Comparison of ENCODE assay signal across 30 cellular contexts in the genomic region with DNA sequence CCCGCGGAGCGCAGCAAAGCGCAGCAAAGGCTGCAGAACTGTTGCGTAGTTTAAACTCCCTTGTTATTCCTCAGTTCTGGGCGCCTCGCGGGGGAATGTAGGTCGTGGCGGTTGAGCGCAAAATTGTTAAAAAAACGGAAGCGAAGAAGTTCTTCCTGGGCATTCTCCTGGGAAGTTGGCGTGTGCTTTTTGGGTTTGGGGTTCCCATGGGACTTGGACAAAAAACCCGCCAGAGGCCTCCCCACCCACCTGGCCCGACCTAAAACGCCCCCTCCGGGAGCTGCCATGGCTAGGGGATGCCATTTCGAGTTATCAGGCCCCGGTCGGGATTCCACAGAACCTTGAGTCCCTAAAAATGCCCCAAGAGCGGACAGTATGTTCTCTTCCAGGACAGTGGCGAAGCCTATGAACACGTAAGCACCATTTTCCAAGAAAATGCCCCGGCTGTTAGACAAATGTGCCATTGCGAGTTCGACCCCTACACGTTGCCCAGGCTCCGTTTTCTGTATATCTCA. TPM values are rescaled to one million over a fixed set of nuclear protein-coding genes. Genes with fewer than 3 reads are reported as not detected.
A peak's percentile ranks its signal among the peaks of the same experiment; 100 is the strongest.
DNase-seq lines count a peak whose midpoint lies in the region; TF ChIP-seq lines count a peak whose summit lies in the region.
"Had no signal": no experiment of that assay in that cellular context is flagged by ENCODE, and none has a peak within 500 bp of the region (broad histone marks: within the 10 kb centered on the region; RNA-seq: fewer than 3 reads in every experiment).

No MANE protein-coding gene starts in this region.

- H3K18ac ChIP-seq in trophoblast cell (ENCODE audit: low read length), result no peak overlapping the region

- H3K36me3 ChIP-seq in iPS-18a (ENCODE audit: control insufficient read depth, low read depth, low read length), result peaks cover 33% of the 10 kb centered on the region
- H3K36me3 ChIP-seq in trophoblast cell (ENCODE audit: control insufficient read depth in 1 of 2, insufficient read depth in 2 of 2, low read length in 2 of 2), result no peaks in the 10 kb centered on the region
- no peaks in the 10 kb centered on the region for H3K36me3 ChIP-seq in WERI-Rb-1
- H3K36me3 ChIP-seq in adrenal gland (replicated peaks in 1 of 2), result no peaks in the 10 kb centered on the region
- H3K36me3 ChIP-seq: BLaER1, brain microvascular endothelial cell, heart left ventricle, pancreas, upper lobe of left lung had no signal

- TF ChIP-seq CTCF in GM13977 (IDR thresholded peaks at IDR 0.05; ENCODE audit: extremely low read depth, insufficient read depth, missing control alignments) (no peak), brain (conservative IDR thresholded peaks at IDR 0.05) (no peak), WERI-Rb-1 (IDR thresholded peaks at IDR 0.05; ENCODE audit: low read depth, low read length) (no peak), adrenal gland (IDR thresholded peaks at IDR 0.05) (no peak)

- H3K4me2 ChIP-seq in trophoblast cell (ENCODE audit: low read length), result peak overlapping the region; percentile 64
- H3K4me2 ChIP-seq: BLaER1 had no signal

- H3K4me1 ChIP-seq in iPS-18a (ENCODE audit: control insufficient read depth, low read depth, low read length) (peaks cover 29% of the 10 kb centered on the region), trophoblast cell (ENCODE audit: control insufficient read depth in 1 of 2, insufficient read depth in 2 of 2, low read length in 2 of 2) (no peaks in the 10 kb centered on the region), adrenal gland (replicated peaks in 1 of 2) (no peaks in the 10 kb centered on the region)
- H3K4me1 ChIP-seq: BLaER1, pancreas had no signal

- peak overlapping the region in 4 of 5 experiments; percentile 74 to 86 (median 81) for H3K4me3 Mint-ChIP-seq in brain
- H3K4me3 Mint-ChIP-seq: activated naive CD8-positive, alpha-beta T cell treated with anti-CD3 and anti-CD28 coated beads, Interleukin-2, amount 10 ng/mL, durations not matched to agents 7 days and 5 days; T-helper 17 cell had no signal

- no peaks in the 10 kb centered on the region for H3K27me3 ChIP-seq in iPS-18a (ENCODE audit: control insufficient read depth, insufficient read depth, low read length)
- peaks cover 5% of the 10 kb centered on the region for H3K27me3 ChIP-seq in trophoblast cell (ENCODE audit: insufficient read depth, low read length)
- peaks cover 86% of the 10 kb centered on the region for H3K27me3 ChIP-seq in WERI-Rb-1 (ENCODE audit: insufficient read depth, low read depth, severe bottlenecking)
- peaks cover 79% of the 10 kb centered on the region for H3K27me3 ChIP-seq in adrenal gland
- H3K27me3 ChIP-seq: brain microvascular endothelial cell had no signal

- no peak overlapping the region for H2BK120ac ChIP-seq in trophoblast cell (ENCODE audit: insufficient read depth, low read length, poor library complexity)

- H3K27ac Mint-ChIP-seq in brain, result peak overlapping the region in 4 of 5 experiments; percentile 73 to 98 (median 81)
- H3K27ac Mint-ChIP-seq: activated naive CD8-positive, alpha-beta T cell treated with anti-CD3 and anti-CD28 coated beads, Interleukin-2, amount 10 ng/mL, durations not matched to agents 7 days and 5 days; T-helper 17 cell had no signal

- peak overlapping the region; percentile 58 for H3K4me3 ChIP-seq in iPS-18a (ENCODE audit: low read length)
- peak overlapping the region; percentile 61 for H3K4me3 ChIP-seq in trophoblast cell (ENCODE audit: low read depth, low read length)
- H3K4me3 ChIP-seq in WERI-Rb-1 (ENCODE audit: low read depth, low read length), result no peak overlapping the region
- H3K4me3 ChIP-seq in adrenal gland, result no peak overlapping the region
- H3K4me3 ChIP-seq: BLaER1, heart left ventricle, lung, pancreas, SK-N-MC, upper lobe of left lung had no signal

- H2AK5ac ChIP-seq in trophoblast cell (ENCODE audit: low read length), result no peak overlapping the region

- H4K12ac ChIP-seq in trophoblast cell (ENCODE audit: low read depth, low read length), result no peak overlapping the region

- H3K27ac ChIP-seq in iPS-18a (ENCODE audit: low read length), result peak overlapping the region; percentile 78
- H3K27ac ChIP-seq in trophoblast cell (ENCODE audit: low read depth, low read length), result no peak overlapping the region
- H3K27ac ChIP-seq in WERI-Rb-1, result no peak overlapping the region
- no peak overlapping the region for H3K27ac ChIP-seq in adrenal gland
- H3K27ac ChIP-seq: BLaER1, brain microvascular endothelial cell, heart left ventricle, pancreas, SK-N-MC, upper lobe of left lung, VCaP had no signal

- no CpG with 5 or more reads among the region's 29 CpGs for WGBS in trophoblast cell (ENCODE audit: extremely low coverage, insufficient coverage, insufficient read length)
- WGBS in adrenal gland, 4 donors, result 6 to 25% (median 17%) methylated on average over 10 to 29 of the region's 29 CpGs

- H3K9me3 ChIP-seq in iPS-18a (ENCODE audit: control insufficient read depth, low read depth, low read length), result peaks cover 9% of the 10 kb centered on the region
- no peaks in the 10 kb centered on the region for H3K9me3 ChIP-seq in trophoblast cell (ENCODE audit: insufficient read depth, low read depth, low read length)
- peaks cover 3% of the 10 kb centered on the region for H3K9me3 ChIP-seq in WERI-Rb-1 (ENCODE audit: severe bottlenecking)
- no peaks in the 10 kb centered on the region for H3K9me3 ChIP-seq in adrenal gland (replicated peaks in 1 of 3)
- H3K9me3 ChIP-seq: heart left ventricle, pancreas had no signal

- H3K9ac ChIP-seq in iPS-18a (ENCODE audit: low read length) (peak overlapping the region; percentile 61), trophoblast cell (ENCODE audit: low read length) (no peak overlapping the region)
- H3K9ac ChIP-seq: BLaER1 had no signal

- TF ChIP-seq POLR2A in adrenal gland (IDR thresholded peaks at IDR 0.05), result no peak

- H3K79me1 ChIP-seq in trophoblast cell (ENCODE audit: low read length), result no peaks in the 10 kb centered on the region

- no peaks in the 10 kb centered on the region for H3K79me2 ChIP-seq in trophoblast cell (ENCODE audit: control insufficient read depth, insufficient read depth, low read length, poor library complexity)

- H3K9me3 Mint-ChIP-seq in brain, result peaks cover 0 to 9% (median 0%) of the 10 kb centered on the region in 5 experiments
- H3K9me3 Mint-ChIP-seq: activated naive CD8-positive, alpha-beta T cell treated with anti-CD3 and anti-CD28 coated beads, Interleukin-2, amount 10 ng/mL, durations not matched to agents 7 days and 5 days had no signal

- DNase-seq in GM13977 (ENCODE audit: low spot score), result peak; percentile 16
- DNase-seq in trophoblast cell, result no peak
- no peak for DNase-seq in T-helper 2 cell
- no peak for DNase-seq in WERI-Rb-1
- DNase-seq in occipital lobe (lab: John Stamatoyannopoulos, UW), result no peak
- no peak for DNase-seq in adrenal gland
- DNase-seq: ACHN; activated CD4-positive, alpha-beta T cell treated with anti-CD3 and anti-CD28 coated beads, Interleukin-2, amount 50 U/mL, for 48 hours; activated CD8-positive, alpha-beta memory T cell treated with anti-CD3 and anti-CD28 coated beads, Interleukin-2, amount 50 U/mL, for 48 hours; activated naive CD8-positive, alpha-beta T cell treated with anti-CD3 and anti-CD28 coated beads, Interleukin-2, amount 10 ng/mL, durations not matched to agents 7 days and 5 days; brain microvascular endothelial cell; COR-L47; cortex of kidney; DMS79 treated with DMSO at 0.1 percent for 48 hours; heart left ventricle; islet precursor cell; NCI-H526 treated with DMSO at 0.1 percent for 48 hours; RPMI8226; stimulated activated CD4-positive, alpha-beta T cell treated with anti-CD3 and anti-CD28 coated beads, Interleukin-15, amount 100 ng/mL, for 24 hours; T-helper 17 cell; upper lobe of left lung had no signal

- no peak overlapping the region for H4K91ac ChIP-seq in trophoblast cell (ENCODE audit: low read depth, low read length)

- no peak overlapping the region for H3K23ac ChIP-seq in trophoblast cell (ENCODE audit: low read length)

- in situ Hi-C loops in GM13977 (cut with MboI; ENCODE audit: low pct_unique_long_range_greater_than_20kb, low sequenced_read_pairs, unreplicated experiment), result no loop called here

- intact Hi-C loops in adrenal gland (cut with DNase I), result no loop called here

- no peak overlapping the region for H4K8ac ChIP-seq in trophoblast cell (ENCODE audit: low read depth, low read length)

- peaks cover 77% of the 10 kb centered on the region for H3K27me3 Mint-ChIP-seq in brain

- H3K14ac ChIP-seq in trophoblast cell (ENCODE audit: low read length), result no peak overlapping the region

- no peak overlapping the region for H2BK5ac ChIP-seq in trophoblast cell (ENCODE audit: low read depth, low read length, poor library complexity)

- H3K4ac ChIP-seq in trophoblast cell (ENCODE audit: low read depth, low read length), result no peak overlapping the region

- peaks cover 22% of the 10 kb centered on the region for H3K36me3 Mint-ChIP-seq in brain
- H3K36me3 Mint-ChIP-seq: activated naive CD8-positive, alpha-beta T cell treated with anti-CD3 and anti-CD28 coated beads, Interleukin-2, amount 10 ng/mL, durations not matched to agents 7 days and 5 days had no signal

- H3K4me1 Mint-ChIP-seq in brain, result peaks cover 10% of the 10 kb centered on the region
- H3K4me1 Mint-ChIP-seq: activated naive CD8-positive, alpha-beta T cell treated with anti-CD3 and anti-CD28 coated beads, Interleukin-2, amount 10 ng/mL, durations not matched to agents 7 days and 5 days; T-helper 17 cell had no signal

- no peak overlapping the region for H2AFZ ChIP-seq in trophoblast cell (ENCODE audit: insufficient read depth, low read length, poor library complexity)

- H2BK12ac ChIP-seq in trophoblast cell (ENCODE audit: low read length), result no peak overlapping the region

RNA-seq across cellular contexts. Expression of a gene that starts 8.9 kb away (rescaled TPM):
- polyA plus RNA-seq in brain (ENCODE audit: insufficient read depth, low read depth, low replicate concordance) (0.24 TPM), adrenal gland (not detected)
- 0.03 and 0.07 TPM in 2 replicates for polyA plus RNA-seq in trophoblast cell (2013)
- total RNA-seq in occipital lobe (1.4 TPM), adrenal gland (under 1 TPM in 1 of 8 donors, not detected in 7; 0.08 TPM)
- total RNA-seq: activated naive CD8-positive, alpha-beta T cell treated with anti-CD3 and anti-CD28 coated beads, Interleukin-2, amount 10 ng/mL, durations not matched to agents 7 days and 5 days; heart left ventricle; lung; MCF 10A; sciatic nerve; T-helper 17 cell had no signal
- polyA plus RNA-seq: heart left ventricle, lung had no signal

Comparison
In these comparisons a context has a peak if more than half of its experiments do, and no peak if none do; other contexts are left out.
1. H3K4me3 ChIP-seq: peak in iPS-18a (single experiment) and trophoblast cell (single experiment); none in WERI-Rb-1 (single experiment) and adrenal gland (0 of 4).